Comparison of ENCODE assay signal across 11 cellular contexts in the genomic region with DNA sequence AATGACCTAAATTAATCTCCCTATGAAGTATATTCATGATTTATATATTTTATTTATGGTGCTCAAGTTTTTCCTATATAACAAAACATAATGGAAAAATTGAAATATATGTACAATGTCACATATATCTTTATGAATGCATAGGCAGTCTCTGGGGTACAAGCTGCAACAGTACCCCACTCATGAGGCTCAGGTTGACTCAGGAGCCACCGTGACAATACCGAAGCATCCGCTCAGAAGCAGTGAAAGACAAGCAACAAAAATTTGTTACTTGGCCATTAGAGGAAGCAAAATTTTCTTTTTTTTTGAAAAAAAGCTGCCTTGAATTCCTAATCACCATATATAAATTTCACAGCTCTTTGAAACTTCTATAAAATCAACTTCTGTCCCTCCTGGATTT. TPM values are rescaled to one million over a fixed set of nuclear protein-coding genes. Genes with fewer than 3 reads are reported as not detected.
DNase-seq lines count a peak whose midpoint lies in the region; ATAC-seq, FAIRE-seq and TF ChIP-seq lines count a peak whose summit lies in the region.
"Had no signal": no experiment of that assay in that cellular context is flagged by ENCODE, and none has a peak within 500 bp of the region (broad histone marks: within the 10 kb centered on the region; RNA-seq: fewer than 3 reads in every experiment).

No MANE protein-coding gene starts in this region.

- peak overlapping the region in 3 of 11 experiments; percentile 98 to 100 (median 100); a peak in 7 of 22 replicates for H3K9ac ChIP-seq in BLaER1 treated with 17β-estradiol and CSF1 and Interleukin-3, amounts not matched to agents 10 nM and 100 nM
- H3K9ac ChIP-seq in Karpas-422 (ENCODE audit: low read length) (no peak overlapping the region), GM12878 (ENCODE audit: control insufficient read depth, insufficient read depth, low read length) (0 out of 2 replicates have a peak overlapping the region, but pooled peaks have one; percentile 83)

- RAD21 ChIA-PET in GM12878 (lab: Charles Lee; ENCODE audit: unreplicated experiment) = interaction anchor here (0.9 to 2.6 kb wide), 12 partner anchors 9 to 473 kb away, joined by 3 to 20 read pairs (median 7); no protein-coding TSS in a partner anchor

- H3K27ac ChIP-seq in BLaER1 treated with 17β-estradiol and CSF1 and Interleukin-3, amounts not matched to agents 10 nM and 100 nM = peak overlapping the region in 4 of 11 experiments; percentile 1 to 100 (median 98); a peak in 6 of 22 replicates
- H3K27ac ChIP-seq in Karpas-422 (ENCODE audit: low read length) (no peak overlapping the region; the same call in 1 of the 2 replicates), GM12878 (ENCODE audit: control insufficient read depth, insufficient read depth) (peak overlapping the region; percentile 83), lower lobe of right lung (peak overlapping the region; percentile 21)
- H3K27ac ChIP-seq: VCaP had no signal

- WGBS in GM12878 (ENCODE audit: insufficient coverage, insufficient replicate concordance, low lambda C conversion rate, missing lambda C conversion rate) = 95% methylated on average over 3 of the region's 3 CpGs

- in situ Hi-C loops in GM12878 (cut with MboI) = loop anchor here (25.0 kb wide), 1 partner anchor 1270 kb away; the partner anchor contains the start of gene KMT2E

- ATAC-seq in GM12878 (no peak), lower lobe of right lung (no peak), GM19452 (IDR thresholded peaks at IDR 0.05; ENCODE audit: unreplicated experiment) (no peak), HG02623 (IDR thresholded peaks at IDR 0.05; ENCODE audit: unreplicated experiment) (no peak), HG03196 (IDR thresholded peaks at IDR 0.05; ENCODE audit: unreplicated experiment) (no peak)

- peaks cover 5 to 74% (median 16%) of the 10 kb centered on the region in 11 experiments; a peak in 16 of 22 replicates for H3K36me3 ChIP-seq in BLaER1 treated with 17β-estradiol and CSF1 and Interleukin-3, amounts not matched to agents 10 nM and 100 nM
- H3K36me3 ChIP-seq in Karpas-422 (ENCODE audit: insufficient read depth, low read length) (peaks cover 16% of the 10 kb centered on the region), GM12878 (ENCODE audit: control insufficient read depth in 2 of 2, insufficient read depth in 2 of 2, low read length in 1 of 2) (peaks cover 0 to 2% of the 10 kb centered on the region in 2 experiments; a peak in 1 of 4 replicates), lower lobe of right lung (no peaks in the 10 kb centered on the region)

- H4K20me1 ChIP-seq in BLaER1 treated with 17β-estradiol and CSF1 and Interleukin-3, amounts not matched to agents 10 nM and 100 nM = peaks cover 8 to 75% (median 72%) of the 10 kb centered on the region in 11 experiments; a peak in 18 of 22 replicates
- H4K20me1 ChIP-seq in Karpas-422 (ENCODE audit: insufficient read depth, low read depth, low read length) (peaks cover 15% of the 10 kb centered on the region; the same call in 1 of the 2 replicates), GM12878 (ENCODE audit: control insufficient read depth, insufficient read depth) (no peaks in the 10 kb centered on the region)

- no peak for TF ChIP-seq POLR2A in GM12878 (IDR thresholded peaks at IDR 0.05; ENCODE audit: low read depth, low read length)
- TF ChIP-seq POLR2A in GM12892 (IDR thresholded peaks at IDR 0.05; ENCODE audit: low read depth, low read length) = no peak

- FAIRE-seq in GM12878 (lab: Jason Lieb, UNC) (no peak), GM12892 (lab: Jason Lieb, UNC) (no peak)

- H3K9me3 ChIP-seq in BLaER1 treated with 17β-estradiol and CSF1 and Interleukin-3, amounts not matched to agents 10 nM and 100 nM (replicated peaks in 1 of 11) = no peaks in the 10 kb centered on the region
- H3K9me3 ChIP-seq in Karpas-422 (ENCODE audit: low read length) (no peaks in the 10 kb centered on the region), GM12878 (replicated peaks; ENCODE audit: control insufficient read depth, insufficient read depth, low read length) (no peaks in the 10 kb centered on the region), lower lobe of right lung (no peaks in the 10 kb centered on the region)

- CTCF ChIA-PET in GM12878 (lab: Yijun Ruan, JAX) = interaction anchor here (1.2 to 1.9 kb wide), 9 partner anchors 10 to 183 kb away, joined by 3 to 16 read pairs (median 4); no protein-coding TSS in a partner anchor

- H3K4me2 ChIP-seq in BLaER1 treated with 17β-estradiol and CSF1 and Interleukin-3, amounts not matched to agents 10 nM and 100 nM = peak overlapping the region in 6 of 11 experiments; percentile 37 to 94 (median 78); a peak in 11 of 22 replicates
- H3K4me2 ChIP-seq in Karpas-422 (ENCODE audit: low read depth, low read length, poor library complexity, severe bottlenecking) (peak overlapping the region; percentile 95), GM12878 (ENCODE audit: control insufficient read depth, insufficient read depth) (peak overlapping the region; percentile 78)

- SMC1A ChIA-PET in GM12878 (lab: Charles Lee; ENCODE audit: uncharacterized antibody, unreplicated experiment) = interaction anchor here (0.7 to 5.7 kb wide), 15 partner anchors 11 to 187 kb away, joined by 3 to 52 read pairs (median 5); no protein-coding TSS in a partner anchor

- peaks cover 17 to 49% (median 33%) of the 10 kb centered on the region in 10 experiments for H3K4me1 ChIP-seq in BLaER1 treated with 17β-estradiol and CSF1 and Interleukin-3, amounts not matched to agents 10 nM and 100 nM
- peaks cover 54% of the 10 kb centered on the region for H3K4me1 ChIP-seq in Karpas-422 (ENCODE audit: low read length)
- peaks cover 3% of the 10 kb centered on the region; the same call in 1 of the 2 replicates for H3K4me1 ChIP-seq in GM12878 (ENCODE audit: control insufficient read depth, insufficient read depth, low read length)
- peaks cover 58% of the 10 kb centered on the region for H3K4me1 ChIP-seq in lower lobe of right lung

- H3K4me3 ChIP-seq in BLaER1 treated with 17β-estradiol and CSF1 and Interleukin-3, amounts not matched to agents 10 nM and 100 nM = peak overlapping the region in 4 of 10 experiments; percentile 82 to 88 (median 86); a peak in 7 of 20 replicates
- H3K4me3 ChIP-seq in Karpas-422 (ENCODE audit: low read length) (peak overlapping the region; percentile 91; the same call in 1 of the 2 replicates), GM12878 (peak overlapping the region; percentile 82), lower lobe of right lung (peak overlapping the region; percentile 75)

- no peak for TF ChIP-seq EP300 in GM12878 (IDR thresholded peaks at IDR 0.05; ENCODE audit: borderline replicate concordance in 1 of 2, control insufficient read depth in 1 of 2, low read depth in 2 of 2, low read length in 2 of 2)

- no TSS peak for BruUV-seq in GM12878 (replicated peaks; lab: Mats Ljungman, UMichigan)

- POLR2A ChIA-PET in GM12878 (lab: Charles Lee) = interaction anchor here (0.7 to 1.8 kb wide), 9 partner anchors 10 to 267 kb away, joined by 3 to 16 read pairs (median 4); partner anchors contain the start of gene SYPL1

- H3K79me2 ChIP-seq in Karpas-422 (ENCODE audit: low read length) = peaks cover 73% of the 10 kb centered on the region
- peaks cover 80% of the 10 kb centered on the region for H3K79me2 ChIP-seq in GM12878 (ENCODE audit: control insufficient read depth, insufficient read depth, low read length)

- H3K9me2 ChIP-seq in Karpas-422 (replicated peaks; ENCODE audit: insufficient read depth, low read length) = no peaks in the 10 kb centered on the region

- TF ChIP-seq CTCF in GM12878 (IDR thresholded peaks at IDR 0.05 in 2 of 3, conservative IDR thresholded peaks at IDR 0.05 in 1 of 3; ENCODE audit: control insufficient read depth in 2 of 3, extremely low read depth in 1 of 3, insufficient read depth in 1 of 3, low read depth in 3 of 3, low read length in 3 of 3) = no peak
- TF ChIP-seq CTCF in lower lobe of right lung (IDR thresholded peaks at IDR 0.05) = no peak

- H2AFZ ChIP-seq in Karpas-422 (ENCODE audit: low read length) (no peak overlapping the region), GM12878 (ENCODE audit: control insufficient read depth, low read depth, low read length) (no peak overlapping the region)

- DNase-seq in Karpas-422 = no peak
- DNase-seq in GM12878 (ENCODE audit: low read depth, low spot score) = no peak
- DNase-seq in lower lobe of right lung = no peak
- no peak for DNase-seq in GM12892 (ENCODE audit: insufficient read length)
- DNase-seq: H9, KG1 had no signal

- no peaks in the 10 kb centered on the region for H3K27me3 ChIP-seq in BLaER1 treated with 17β-estradiol and CSF1 and Interleukin-3, amounts not matched to agents 10 nM and 100 nM
- H3K27me3 ChIP-seq in Karpas-422 (ENCODE audit: low read length) (no peaks in the 10 kb centered on the region), GM12878 (replicated peaks in 1 of 2; ENCODE audit: control insufficient read depth in 2 of 2, insufficient read depth in 2 of 2, low read length in 1 of 2) (no peaks in the 10 kb centered on the region), lower lobe of right lung (ENCODE audit: low read depth) (no peaks in the 10 kb centered on the region)

- intact Hi-C loops in GM12878 (cut with micrococcal nuclease; ENCODE audit: unreplicated experiment) (loop anchor here (2.0 to 10.0 kb wide), 3 partner anchors 101 to 1267 kb away; partner anchors contain the start of gene KMT2E), lower lobe of right lung (cut with DNase I) (no loop called here)

- TF ChIP-seq RAD21 in GM12878 (IDR thresholded peaks at IDR 0.05; ENCODE audit: insufficient read depth, low read depth, low read length) = no peak

TF ChIP-seq in GM12878, 131 proteins besides CTCF, POLR2A, EP300 and RAD21 (continues in another document):
- no peak for TF ChIP-seq RCOR1 (conservative IDR thresholded peaks at IDR 0.05; ENCODE audit: low read depth, low read length)

RNA-seq across cellular contexts. Expression of gene NAMPT, which starts 2.9 kb away (rescaled TPM):
- total RNA-seq in Karpas-422 (2014; rRNA removed; shearing (Covaris generic); ENCODE audit: low replicate concordance) = 49.2 and 87.4 TPM in 2 replicates
- total RNA-seq in GM12878 (2013; cell fraction: nucleolus; rRNA removed) = 297 and 310 TPM in 2 replicates
- total RNA-seq in GM12878 (2014; rRNA removed) (70.4 and 89.2 TPM in 2 replicates), GM12878 (2014; rRNA removed; fragmentation: Illumina TruSeq; extraction: Trizol) (112 and 115 TPM in 2 replicates), GM12878 (2021) (97.0 and 102 TPM in 2 replicates), lower lobe of right lung (177 TPM)
- polyA plus RNA-seq in GM12878 (2011; ENCODE audit: low read depth) = 32.0 TPM
- polyA plus RNA-seq in GM12878 (2011; rRNA removed) (173 and 276 TPM in 2 replicates), GM12878 (2014; fragmentation: Illumina TruSeq; extraction: Trizol) (96.3 and 122 TPM in 2 replicates), GM12878 (2014; fragmentation: Nextera tagmentation; extraction: Ambion mirVana) (10 to 100 TPM; 28.3 to 29.9 TPM), GM12878 (2014; rRNA removed) (43.6 and 60.3 TPM in 2 replicates), GM12878 (2016; fragmentation: Nextera tagmentation; extraction: Ambion mirVana) (10 to 100 TPM; 67.5 to 79.6 TPM)
- polyA plus RNA-seq in GM12878 (2011; cell fraction: cytosol; rRNA removed) = 44.5 and 59.5 TPM in 2 replicates
- polyA plus RNA-seq in GM12878 (2011; cell fraction: nucleus; rRNA removed) = 67.0 and 82.7 TPM in 2 replicates
- 61.5 and 107 TPM in 2 replicates for polyA plus RNA-seq in GM12878 (2012)
- polyA minus RNA-seq in GM12878 (2011; rRNA and poly(A)+ RNA removed) = 113 and 151 TPM in 2 replicates
- polyA minus RNA-seq in GM12878 (2011; cell fraction: cytosol; rRNA and poly(A)+ RNA removed) = 137 and 168 TPM in 2 replicates
- 153 and 201 TPM in 2 replicates for polyA minus RNA-seq in GM12878 (2011; cell fraction: nucleus; rRNA and poly(A)+ RNA removed)
- polyA plus RNA-seq in GM12892 (2012; ENCODE audit: missing spikeins) = 101 TPM
